Comparison of ENCODE assay signal across 8 cellular contexts in genomic region chr10:11573497-11573896, GRCh38. TPM values are rescaled to one million over a fixed set of nuclear protein-coding genes. Genes with fewer than 3 reads are reported as not detected.
A peak's percentile ranks its signal among the peaks of the same experiment; 100 is the strongest.
DNase-seq lines count a peak whose midpoint lies in the region; ATAC-seq lines count a peak whose summit lies in the region.

No MANE protein-coding gene starts in this region.

- peaks cover 21% of the 10 kb centered on the region for H3K4me1 ChIP-seq in endocrine pancreas (ENCODE audit: control insufficient read depth, insufficient read depth, low read length)
- no peaks in the 10 kb centered on the region for H3K4me1 ChIP-seq in urinary bladder (ENCODE audit: insufficient read depth)

- H3K36me3 Mint-ChIP-seq in activated CD4-positive, alpha-beta T cell treated with anti-CD3 and anti-CD28 coated beads, Interleukin-2, amount 10 ng/mL, durations not matched to agents 24 days and 14 days (ENCODE audit: low read depth) = no peaks in the 10 kb centered on the region
- H3K36me3 Mint-ChIP-seq in natural killer cell treated with Interleukin-12 subunit alpha and Interleukin-12 subunit beta and Interleukin-15 and Interleukin-18, amount 100 ng/mL, for 72 hours = no peaks in the 10 kb centered on the region

- H3K27ac Mint-ChIP-seq in activated CD4-positive, alpha-beta T cell treated with anti-CD3 and anti-CD28 coated beads, Interleukin-2, amount 10 ng/mL, durations not matched to agents 24 days and 14 days = no peak overlapping the region
- H3K27ac Mint-ChIP-seq in natural killer cell treated with Interleukin-12 subunit alpha and Interleukin-12 subunit beta and Interleukin-15 and Interleukin-18, amount 100 ng/mL, for 72 hours = no peak overlapping the region

- no peak overlapping the region for H3K9ac ChIP-seq in endocrine pancreas (ENCODE audit: control insufficient read depth, insufficient read depth, low read length)

- no peaks in the 10 kb centered on the region for H3K9me3 ChIP-seq in endocrine pancreas (ENCODE audit: control insufficient read depth, low read length)

- peaks cover 33% of the 10 kb centered on the region for H3K27me3 Mint-ChIP-seq in activated CD4-positive, alpha-beta T cell treated with anti-CD3 and anti-CD28 coated beads, Interleukin-2, amount 10 ng/mL, durations not matched to agents 24 days and 14 days
- peaks cover 2 to 18% of the 10 kb centered on the region in 2 donors for H3K27me3 Mint-ChIP-seq in natural killer cell treated with Interleukin-12 subunit alpha and Interleukin-12 subunit beta and Interleukin-15 and Interleukin-18, amount 100 ng/mL, for 72 hours

- no peak overlapping the region for H3K27ac ChIP-seq in urinary bladder (ENCODE audit: low read depth)

- H3K4me3 ChIP-seq in endocrine pancreas (ENCODE audit: control insufficient read depth, insufficient read depth, low read length) (peak overlapping the region; percentile 62), urinary bladder (ENCODE audit: low read depth, low read length) (peak overlapping the region; percentile 4)

- ATAC-seq in Right ventricle myocardium inferior (peak; percentile 52), Right ventricle myocardium superior (ENCODE audit: poor library complexity) (no peak), HG03469 (IDR thresholded peaks at IDR 0.05; ENCODE audit: unreplicated experiment) (peak; percentile 35)
- no peak for ATAC-seq in natural killer cell treated with Interleukin-12 subunit alpha and Interleukin-12 subunit beta and Interleukin-15 and Interleukin-18, amount 100 ng/mL, for 72 hours

- 47% methylated on average over 3 of the region's 3 CpGs for WGBS in urinary bladder

- peaks cover 2% of the 10 kb centered on the region for H3K4me1 Mint-ChIP-seq in activated CD4-positive, alpha-beta T cell treated with anti-CD3 and anti-CD28 coated beads, Interleukin-2, amount 10 ng/mL, durations not matched to agents 24 days and 14 days
- H3K4me1 Mint-ChIP-seq in natural killer cell treated with Interleukin-12 subunit alpha and Interleukin-12 subunit beta and Interleukin-15 and Interleukin-18, amount 100 ng/mL, for 72 hours (ENCODE audit: low read depth in 2 of 2) = no peaks in the 10 kb centered on the region

- intact Hi-C loops in Right ventricle myocardium inferior (cut with DNase I) = no loop called here
- intact Hi-C loops in Right ventricle myocardium superior (cut with DNase I) = no loop called here
- intact Hi-C loops in activated CD4-positive, alpha-beta T cell treated with anti-CD3 and anti-CD28 coated beads, Interleukin-2, amount 10 ng/mL, durations not matched to agents 24 days and 14 days (cut with micrococcal nuclease) = no loop called here

- no peaks in the 10 kb centered on the region for H3K9me3 Mint-ChIP-seq in activated CD4-positive, alpha-beta T cell treated with anti-CD3 and anti-CD28 coated beads, Interleukin-2, amount 10 ng/mL, durations not matched to agents 24 days and 14 days
- no peaks in the 10 kb centered on the region for H3K9me3 Mint-ChIP-seq in natural killer cell treated with Interleukin-12 subunit alpha and Interleukin-12 subunit beta and Interleukin-15 and Interleukin-18, amount 100 ng/mL, for 72 hours

- no peaks in the 10 kb centered on the region for H3K36me3 ChIP-seq in endocrine pancreas (ENCODE audit: control insufficient read depth, insufficient read depth, low read length)
- no peaks in the 10 kb centered on the region for H3K36me3 ChIP-seq in urinary bladder (ENCODE audit: insufficient read depth)

- H3K27me3 ChIP-seq in endocrine pancreas (ENCODE audit: control insufficient read depth, insufficient read depth, low read length) = no peaks in the 10 kb centered on the region

- DNase-seq in Right ventricle myocardium inferior (ENCODE audit: missing footprints) (no peak), Right ventricle myocardium superior (no peak)
- no peak for DNase-seq in activated naive CD4-positive, alpha-beta T cell treated with Interleukin-2 at 50 U/mL for 16 hours
- DNase-seq in activated CD4-positive, alpha-beta T cell treated with anti-CD3 and anti-CD28 coated beads, Interleukin-2, amount 10 ng/mL, durations not matched to agents 24 days and 14 days = no peak
- no peak for DNase-seq in natural killer cell treated with Interleukin-12 subunit alpha and Interleukin-12 subunit beta and Interleukin-15 and Interleukin-18, amount 100 ng/mL, for 72 hours (ENCODE audit: low spot score)

- no peak overlapping the region for H3K4me3 Mint-ChIP-seq in activated CD4-positive, alpha-beta T cell treated with anti-CD3 and anti-CD28 coated beads, Interleukin-2, amount 10 ng/mL, durations not matched to agents 24 days and 14 days
- H3K4me3 Mint-ChIP-seq in natural killer cell treated with Interleukin-12 subunit alpha and Interleukin-12 subunit beta and Interleukin-15 and Interleukin-18, amount 100 ng/mL, for 72 hours = no peak overlapping the region

RNA-seq across cellular contexts. Expression of gene USP6NL, which starts 38.0 kb away (rescaled TPM):
- 6.4 TPM for total RNA-seq in Right ventricle myocardium inferior
- 5.2 TPM for total RNA-seq in Right ventricle myocardium superior
- 21.7 TPM for total RNA-seq in urinary bladder
- 8.5 TPM for polyA plus RNA-seq in urinary bladder
- 0.83 and 0.84 TPM in 2 replicates for total RNA-seq in activated CD4-positive, alpha-beta T cell treated with anti-CD3 and anti-CD28 coated beads, Interleukin-2, amount 10 ng/mL, durations not matched to agents 24 days and 14 days
- 1 to 10 TPM; 1.0 to 2.0 TPM for total RNA-seq in natural killer cell treated with Interleukin-12 subunit alpha and Interleukin-12 subunit beta and Interleukin-15 and Interleukin-18, amount 100 ng/mL, for 72 hours

Comparison
In these comparisons a context has a peak if more than half of its experiments do, and no peak if none do; other contexts are left out.
1. ATAC-seq: peak in Right ventricle myocardium inferior (single experiment) and HG03469 (single experiment); none in Right ventricle myocardium superior (single experiment) and natural killer cell treated with Interleukin-12 subunit alpha and Interleukin-12 subunit beta and Interleukin-15 and Interleukin-18, amount 100 ng/mL, for 72 hours (0 of 2).